Comparison of ENCODE assay signal across 1 cellular context in the genomic region with DNA sequence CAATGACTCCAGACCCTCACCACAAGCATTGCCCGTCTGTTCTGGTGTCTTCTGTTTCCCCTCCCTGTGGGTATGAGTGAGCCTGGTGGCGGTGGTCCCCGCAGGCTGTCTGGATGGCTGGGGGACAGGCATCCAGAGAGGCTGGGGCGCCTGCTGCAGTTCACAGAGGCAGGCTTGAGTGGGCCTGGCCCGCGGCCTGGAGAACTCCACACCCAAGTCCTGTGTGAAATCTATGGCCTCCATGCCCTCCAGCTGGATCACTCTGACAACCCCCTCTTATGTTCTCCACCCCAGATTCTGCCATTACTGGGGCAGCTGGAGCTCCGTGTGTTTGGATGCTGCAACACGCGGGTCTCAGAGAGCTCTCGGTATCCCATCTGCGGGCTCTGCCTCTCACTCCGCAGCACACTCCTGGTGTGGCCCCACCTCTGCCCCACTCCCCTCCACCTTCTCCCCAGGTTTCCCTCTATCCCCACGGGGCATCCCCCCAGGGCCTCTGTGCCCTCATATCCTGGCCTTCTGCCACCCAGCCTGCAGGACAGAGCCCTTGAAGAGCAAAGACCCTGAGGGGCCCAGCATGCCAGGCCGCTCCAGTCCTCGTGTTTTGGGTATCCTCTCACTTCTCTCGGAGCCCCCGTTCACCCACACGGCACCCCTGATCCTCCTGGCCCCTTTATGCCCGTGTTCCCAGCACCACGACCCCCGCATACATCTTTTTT.
TF ChIP-seq lines count a peak whose summit lies in the region.

No MANE protein-coding gene starts in this region.

TF ChIP-seq in K562, 482 proteins besides CTCF, POLR2A, EP300 and RAD21 (continued from another document and continues in another):
- TF ChIP-seq ZNF592 (IDR thresholded peaks at IDR 0.05): no peak
- TF ChIP-seq ZNF830 (CRISPR knock-in tag; IDR thresholded peaks at IDR 0.05): no peak
- TF ChIP-seq TEAD4 (IDR thresholded peaks at IDR 0.05; ENCODE audit: low read length): no peak
- peak; percentile 71; the same call in 1 of the 2 replicates for TF ChIP-seq TEAD4 (CRISPR knock-in tag; IDR thresholded peaks at IDR 0.05; ENCODE audit: borderline replicate concordance)
- TF ChIP-seq, protein P1, sequence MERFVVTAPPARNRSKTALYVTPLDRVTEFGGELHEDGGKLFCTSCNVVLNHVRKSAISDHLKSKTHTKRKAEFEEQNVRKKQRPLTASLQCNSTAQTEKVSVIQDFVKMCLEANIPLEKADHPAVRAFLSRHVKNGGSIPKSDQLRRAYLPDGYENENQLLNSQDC (CRISPR knock-in tag; IDR thresholded peaks at IDR 0.05): no peak
- no peak for TF ChIP-seq MBD2 (IDR thresholded peaks at IDR 0.05; ENCODE audit: borderline replicate concordance, low read depth)
- TF ChIP-seq ZNF655 (CRISPR knock-in tag; IDR thresholded peaks at IDR 0.05): no peak
- TF ChIP-seq SMARCE1 (IDR thresholded peaks at IDR 0.05): no peak
- TF ChIP-seq TFAM (CRISPR knock-in tag; conservative IDR thresholded peaks at IDR 0.05): no peak
- TF ChIP-seq, protein P2, sequence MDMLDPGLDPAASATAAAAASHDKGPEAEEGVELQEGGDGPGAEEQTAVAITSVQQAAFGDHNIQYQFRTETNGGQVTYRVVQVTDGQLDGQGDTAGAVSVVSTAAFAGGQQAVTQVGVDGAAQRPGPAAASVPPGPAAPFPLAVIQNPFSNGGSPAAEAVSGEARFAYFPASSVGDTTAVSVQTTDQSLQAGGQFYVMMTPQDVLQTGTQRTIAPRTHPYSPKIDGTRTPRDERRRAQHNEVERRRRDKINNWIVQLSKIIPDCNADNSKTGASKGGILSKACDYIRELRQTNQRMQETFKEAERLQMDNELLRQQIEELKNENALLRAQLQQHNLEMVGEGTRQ (CRISPR knock-in tag; IDR thresholded peaks at IDR 0.05): no peak
- TF ChIP-seq ZBTB40 (IDR thresholded peaks at IDR 0.05): no peak
- TF ChIP-seq ZBTB40 (CRISPR knock-in tag; IDR thresholded peaks at IDR 0.05): no peak
- TF ChIP-seq ZNF764 (CRISPR knock-in tag; IDR thresholded peaks at IDR 0.05; ENCODE audit: low read depth): no peak
- no peak for TF ChIP-seq SRSF1 (IDR thresholded peaks at IDR 0.05; ENCODE audit: low read depth, low read length)
- TF ChIP-seq ARID4B (CRISPR knock-in tag; IDR thresholded peaks at IDR 0.05): 0 out of 2 replicates have a peak, but pooled peaks have one; percentile 24
- no peak for TF ChIP-seq STAT5A (IDR thresholded peaks at IDR 0.05; ENCODE audit: borderline replicate concordance, low read length)
- TF ChIP-seq HNRNPL (IDR thresholded peaks at IDR 0.05; ENCODE audit: low read depth, low read length): no peak
- no peak for TF ChIP-seq CBFA2T3 (IDR thresholded peaks at IDR 0.05)
- TF ChIP-seq, protein P3, sequence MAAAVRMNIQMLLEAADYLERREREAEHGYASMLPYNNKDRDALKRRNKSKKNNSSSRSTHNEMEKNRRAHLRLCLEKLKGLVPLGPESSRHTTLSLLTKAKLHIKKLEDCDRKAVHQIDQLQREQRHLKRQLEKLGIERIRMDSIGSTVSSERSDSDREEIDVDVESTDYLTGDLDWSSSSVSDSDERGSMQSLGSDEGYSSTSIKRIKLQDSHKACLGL (CRISPR knock-in tag; IDR thresholded peaks at IDR 0.05; ENCODE audit: borderline replicate concordance, poor library complexity, severe bottlenecking): peak; percentile 5
- TF ChIP-seq ZKSCAN3 (CRISPR knock-in tag; IDR thresholded peaks at IDR 0.05): no peak
- no peak for TF ChIP-seq ZC3H11A (IDR thresholded peaks at IDR 0.05; ENCODE audit: low read depth, low read length)
- TF ChIP-seq CEBPG (CRISPR knock-in tag; IDR thresholded peaks at IDR 0.05): no peak
- no peak for TF ChIP-seq CEBPG (tag; conservative IDR thresholded peaks at IDR 0.05 in 1 of 2, IDR thresholded peaks at IDR 0.05 in 1 of 2)
- no peak for TF ChIP-seq ZNF449 (CRISPR knock-in tag; IDR thresholded peaks at IDR 0.05)
